In the genomic region with DNA sequence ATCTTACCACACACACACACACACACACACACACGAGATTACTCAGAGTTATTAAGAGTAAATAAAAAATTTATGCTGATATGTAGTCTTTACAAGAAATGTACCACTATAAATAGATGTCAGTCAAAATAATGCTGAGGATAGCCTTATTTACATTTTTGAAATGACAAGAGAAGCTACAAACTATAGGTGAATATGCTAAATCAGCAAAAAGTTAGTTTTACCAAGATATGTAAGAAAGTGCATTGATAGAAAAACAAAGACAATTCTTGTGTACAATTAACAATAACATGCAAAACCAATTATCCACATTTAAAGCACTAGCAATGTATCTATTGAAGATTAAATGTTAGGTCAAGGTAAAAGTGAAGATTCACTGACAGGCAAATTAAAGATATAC, we compare ENCODE assay signal across 19 cellular contexts. TPM values are rescaled to one million over a fixed set of nuclear protein-coding genes. Genes with fewer than 3 reads are reported as not detected.
DNase-seq lines count a peak whose midpoint lies in the region; ATAC-seq, FAIRE-seq and TF ChIP-seq lines count a peak whose summit lies in the region.
"Had no signal": no experiment of that assay in that cellular context is flagged by ENCODE, and none has a peak within 500 bp of the region (broad histone marks: within the 10 kb centered on the region; RNA-seq: fewer than 3 reads in every experiment).

No MANE protein-coding gene starts in this region.

- no peak for TF ChIP-seq POLR2A in IMR-90 (IDR thresholded peaks at IDR 0.05; ENCODE audit: low read depth, low read length)
- TF ChIP-seq POLR2A in K562 (conservative IDR thresholded peaks at IDR 0.05) = no peak

- H2BK15ac ChIP-seq in IMR-90 (ENCODE audit: low read depth, low read length) = no peak overlapping the region

- no peak overlapping the region for H3K4me3 Mint-ChIP-seq in activated CD8-positive, alpha-beta memory T cell treated with anti-CD3 and anti-CD28 coated beads, Interleukin-2, amount 10 ng/mL, durations not matched to agents 7 days and 5 days
- H3K4me3 Mint-ChIP-seq in natural killer cell = no peak overlapping the region
- H3K4me3 Mint-ChIP-seq: neural crest cell had no signal

- H2AK9ac ChIP-seq in IMR-90 (replicated peaks; ENCODE audit: low read depth, low read length, poor library complexity) = no peak overlapping the region

- no peaks in the 10 kb centered on the region for H3K9me3 ChIP-seq in IMR-90 (ENCODE audit: control insufficient read depth, insufficient read depth, low read length)
- H3K9me3 ChIP-seq in K562 (replicated peaks; ENCODE audit: control insufficient read depth, insufficient read depth, low read depth, low read length) = no peaks in the 10 kb centered on the region
- H3K9me3 ChIP-seq: stomach had no signal

- peaks cover 22% of the 10 kb centered on the region for H3K36me3 Mint-ChIP-seq in activated CD8-positive, alpha-beta memory T cell treated with anti-CD3 and anti-CD28 coated beads, Interleukin-2, amount 10 ng/mL, durations not matched to agents 7 days and 5 days
- H3K36me3 Mint-ChIP-seq in natural killer cell = no peaks in the 10 kb centered on the region

- no peak overlapping the region for H3K18ac ChIP-seq in IMR-90 (ENCODE audit: low read depth, low read length)

- WGBS in IMR-90 (ENCODE audit: extremely low coverage in 2 of 2, insufficient read length in 1 of 2), 2 experiments = no CpG with 5 or more reads among the region's 1 CpG
- 33% methylated on average over 1 of the region's 1 CpG for WGBS in K562 (ENCODE audit: insufficient coverage, low coverage, missing lambda C conversion rate)

- no peak for TF ChIP-seq EP300 in K562 (IDR thresholded peaks at IDR 0.05; ENCODE audit: low read length)

- H4K8ac ChIP-seq in IMR-90 (ENCODE audit: low read depth in 2 of 2, low read length in 2 of 2) = no peak overlapping the region

- H3K23ac ChIP-seq in IMR-90 (ENCODE audit: low read depth, low read length) = no peak overlapping the region

- peak overlapping the region; percentile 26 for H3K27ac Mint-ChIP-seq in activated CD8-positive, alpha-beta memory T cell treated with anti-CD3 and anti-CD28 coated beads, Interleukin-2, amount 10 ng/mL, durations not matched to agents 7 days and 5 days
- peak overlapping the region; percentile 67 to 75 for H3K27ac Mint-ChIP-seq in natural killer cell

- peaks cover 16% of the 10 kb centered on the region; the same call in 1 of the 2 replicates for H3K9me1 ChIP-seq in IMR-90 (ENCODE audit: insufficient read depth, low read length)
- H3K9me1 ChIP-seq in K562 (ENCODE audit: control insufficient read depth, insufficient read depth, low read length) = no peaks in the 10 kb centered on the region

- H3K4me3 ChIP-seq in IMR-90 (ENCODE audit: insufficient read depth, low read depth, low read length) (no peak overlapping the region), K562 (no peak overlapping the region)
- H3K4me3 ChIP-seq: lung, stomach had no signal

- H2AK5ac ChIP-seq in IMR-90 (ENCODE audit: low read depth, low read length) = no peak overlapping the region

- H3K14ac ChIP-seq in IMR-90 (replicated peaks; ENCODE audit: low read depth, low read length) = no peak overlapping the region

- FAIRE-seq in K562 (lab: Jason Lieb, UNC) = no peak
- FAIRE-seq: urothelium cell line had no signal

- no peak overlapping the region for H4K91ac ChIP-seq in IMR-90 (ENCODE audit: insufficient read depth, low read depth, low read length)

- no peak overlapping the region for H3K27ac ChIP-seq in IMR-90 (ENCODE audit: insufficient read depth, low read length)
- H3K27ac ChIP-seq in K562 (ENCODE audit: extremely low read depth, low read depth, low read length) = no peak overlapping the region
- H3K27ac ChIP-seq: C4-2B had no signal

- BruUV-seq in IMR-90 (replicated peaks; lab: Mats Ljungman, UMichigan) = no TSS peak
- no TSS peak for BruUV-seq in K562 (replicated peaks; lab: Mats Ljungman, UMichigan)

- H3K56ac ChIP-seq in IMR-90 (ENCODE audit: extremely low read depth, insufficient read depth, low read length) = no peak overlapping the region

- peaks cover 28% of the 10 kb centered on the region for H3K36me3 ChIP-seq in IMR-90 (ENCODE audit: control insufficient read depth, insufficient read depth, low read length)
- peaks cover 8% of the 10 kb centered on the region; the same call in 1 of the 3 replicates for H3K36me3 ChIP-seq in K562 (ENCODE audit: control insufficient read depth, insufficient read depth, low read length)

- no peak overlapping the region; the same call in 1 of the 2 replicates for H4K5ac ChIP-seq in IMR-90 (ENCODE audit: low read depth, low read length)

- peak overlapping the region; percentile 53 for H2BK5ac ChIP-seq in IMR-90 (ENCODE audit: low read depth, low read length, poor library complexity, severe bottlenecking)

- peaks cover 9% of the 10 kb centered on the region; the same call in 2 of the 3 replicates for H3K79me2 ChIP-seq in K562 (ENCODE audit: control insufficient read depth, insufficient read depth, low read length)

- intact Hi-C loops in IMR-90 (cut with micrococcal nuclease) (no loop called here), K562 (cut with micrococcal nuclease) (no loop called here), natural killer cell (cut with micrococcal nuclease) (no loop called here)

- no peak overlapping the region for H2BK20ac ChIP-seq in IMR-90 (ENCODE audit: low read depth, low read length)

- H3K4me1 ChIP-seq in IMR-90 (ENCODE audit: control insufficient read depth, insufficient read depth, low read length) (peaks cover 15% of the 10 kb centered on the region), K562 (replicated peaks in 1 of 2; ENCODE audit: control insufficient read depth in 2 of 2, insufficient read depth in 2 of 2, low read length in 2 of 2) (no peaks in the 10 kb centered on the region)

- H3K9ac ChIP-seq in IMR-90 (ENCODE audit: low read depth, low read length) = no peak overlapping the region
- no peak overlapping the region for H3K9ac ChIP-seq in K562 (ENCODE audit: insufficient read depth in 1 of 2, low read depth in 2 of 2, low read length in 2 of 2)

- H3K9me3 Mint-ChIP-seq in activated CD8-positive, alpha-beta memory T cell treated with anti-CD3 and anti-CD28 coated beads, Interleukin-2, amount 10 ng/mL, durations not matched to agents 7 days and 5 days (ENCODE audit: low read depth) = no peaks in the 10 kb centered on the region
- H3K9me3 Mint-ChIP-seq in natural killer cell = no peaks in the 10 kb centered on the region
- H3K9me3 Mint-ChIP-seq: neural crest cell had no signal

- H3K4ac ChIP-seq in IMR-90 (ENCODE audit: low read depth, low read length) = no peak overlapping the region

- ATAC-seq in activated CD8-positive, alpha-beta memory T cell treated with anti-CD3 and anti-CD28 coated beads, Interleukin-2, amount 10 ng/mL, durations not matched to agents 7 days and 5 days = no peak
- ATAC-seq in IMR-90 (ENCODE audit: low read depth) = no peak
- ATAC-seq in K562 = no peak
- ATAC-seq in natural killer cell = no peak

- H4K20me1 ChIP-seq in IMR-90 (ENCODE audit: insufficient read depth, low read length) (peaks cover 55% of the 10 kb centered on the region), K562 (replicated peaks; ENCODE audit: control insufficient read depth, insufficient read depth, low read length) (no peaks in the 10 kb centered on the region)

- TF ChIP-seq RAD21 in IMR-90 (IDR thresholded peaks at IDR 0.05; ENCODE audit: low read length) (no peak), K562 (CRISPR knock-in tag; conservative IDR thresholded peaks at IDR 0.05 in 1 of 2, IDR thresholded peaks at IDR 0.05 in 1 of 2) (no peak)

- CTCF ChIA-PET in activated CD8-positive, alpha-beta memory T cell treated with anti-CD3 and anti-CD28 coated beads, Interleukin-2, amount 10 ng/mL, durations not matched to agents 7 days and 5 days (lab: Charles Lee) = interaction anchor here (1.2 to 4.6 kb wide), 2 partner anchors 102 to 269 kb away, joined by 3 to 14 read pairs; a partner anchor contains a TSS
- CTCF ChIA-PET in IMR-90 (lab: Yijun Ruan, JAX) (interaction anchor here (0.6 to 1.2 kb wide), 2 partner anchors 9 to 58 kb away, joined by 3 read pairs; no protein-coding TSS in a partner anchor), K562 (lab: Yijun Ruan, JAX; ENCODE audit: low intra/inter-chr PET ratio) (no interaction called here)

- no peak overlapping the region for H2BK120ac ChIP-seq in IMR-90 (ENCODE audit: low read depth, low read length)

- POLR2A ChIA-PET in IMR-90 (lab: Charles Lee; ENCODE audit: unreplicated experiment) (no interaction called here), K562 (lab: Yijun Ruan, JAX) (interaction anchor here (0.6 to 0.8 kb wide), 3 partner anchors 9 to 447 kb away, joined by 3 read pairs; no protein-coding TSS in a partner anchor)

- no peak overlapping the region for H2AFZ ChIP-seq in IMR-90 (replicated peaks; ENCODE audit: low read length, poor library complexity)
- H2AFZ ChIP-seq in K562 (ENCODE audit: low read depth, low read length) = no peak overlapping the region

- H3K4me1 Mint-ChIP-seq in activated CD8-positive, alpha-beta memory T cell treated with anti-CD3 and anti-CD28 coated beads, Interleukin-2, amount 10 ng/mL, durations not matched to agents 7 days and 5 days = peaks cover 59% of the 10 kb centered on the region
- H3K4me1 Mint-ChIP-seq in natural killer cell = peaks cover 33 to 35% of the 10 kb centered on the region in 2 donors

- H3K4me2 ChIP-seq in IMR-90 (ENCODE audit: low read depth, low read length) (peak overlapping the region; percentile 56; the same call in 1 of the 2 replicates), K562 (ENCODE audit: insufficient read depth, low read length) (no peak overlapping the region)

- no peak for TF ChIP-seq CTCF in IMR-90 (conservative IDR thresholded peaks at IDR 0.05; ENCODE audit: low read depth, low read length)
- TF ChIP-seq CTCF in K562 (IDR thresholded peaks at IDR 0.05 in 2 of 3, conservative IDR thresholded peaks at IDR 0.05 in 1 of 3; ENCODE audit: insufficient read depth in 2 of 3, low read depth in 1 of 3, low read length in 3 of 3) = no peak
- no peak for TF ChIP-seq CTCF in natural killer cell (IDR thresholded peaks at IDR 0.05)

- in situ Hi-C loops in IMR-90 (cut with MboI; ENCODE audit: low sequenced_read_pairs) = no loop called here
- in situ Hi-C loops in K562 (cut with MboI) = no loop called here

- H3K79me1 ChIP-seq in IMR-90 (ENCODE audit: low read depth in 1 of 2, low read length in 2 of 2) = peaks cover 2 to 67% of the 10 kb centered on the region in 2 experiments; a peak in 3 of 4 replicates

- H3K27me3 ChIP-seq in IMR-90 (ENCODE audit: control insufficient read depth, insufficient read depth, low read length) = no peaks in the 10 kb centered on the region
- no peaks in the 10 kb centered on the region for H3K27me3 ChIP-seq in K562 (ENCODE audit: control insufficient read depth in 2 of 2, insufficient read depth in 2 of 2, low read length in 2 of 2)
- H3K27me3 ChIP-seq: stomach had no signal

- dilution Hi-C loops in IMR-90 (cut with HindIII; ENCODE audit: low sequenced_read_pairs, unreplicated experiment) = no loop called here

- H3K27me3 Mint-ChIP-seq in activated CD8-positive, alpha-beta memory T cell treated with anti-CD3 and anti-CD28 coated beads, Interleukin-2, amount 10 ng/mL, durations not matched to agents 7 days and 5 days = no peaks in the 10 kb centered on the region
- H3K27me3 Mint-ChIP-seq in natural killer cell (ENCODE audit: low read depth in 2 of 2) = no peaks in the 10 kb centered on the region

- no peak for DNase-seq in activated CD8-positive, alpha-beta memory T cell treated with anti-CD3 and anti-CD28 coated beads, Interleukin-2, amount 10 ng/mL, durations not matched to agents 7 days and 5 days
- no peak for DNase-seq in activated CD8-positive, alpha-beta memory T cell treated with anti-CD3 and anti-CD28 coated beads, Interleukin-2, amount 50 U/mL, for 4 hours
- DNase-seq in IMR-90 = no peak
- DNase-seq in K562 (ENCODE audit: extremely low read depth in 1 of 4, low spot score in 3 of 4) = no peak
- DNase-seq in natural killer cell = no peak
- no peak for DNase-seq in NCI-H2227 (lab: John Stamatoyannopoulos, UW; ENCODE audit: unreplicated experiment)
- DNase-seq in SIG-M5 (lab: John Stamatoyannopoulos, UW) = no peak
- no peak for DNase-seq in NCI-H1694 (lab: John Stamatoyannopoulos, UW)
- DNase-seq: activated CD4-positive, alpha-beta T cell treated with anti-CD3 and anti-CD28 coated beads, Interleukin-2, amount 50 U/mL, for 48 hours; activated effector memory CD4-positive, alpha-beta T cell treated with Interleukin-2 at 50 U/mL for 16 hours; aorta; DMS79 treated with DMSO at 0.1 percent for 48 hours; NCI-H1105 treated with DMSO at 0.1 percent for 48 hours; NCI-H2171; stomach had no signal

RNA-seq across cellular contexts. Expression of a gene that starts 46.8 kb away (rescaled TPM):
- total RNA-seq in activated CD8-positive, alpha-beta memory T cell treated with anti-CD3 and anti-CD28 coated beads, Interleukin-2, amount 10 ng/mL, durations not matched to agents 7 days and 5 days = 10 to 100 TPM; 55.0 to 56.3 TPM
- 40.3 and 47.5 TPM in 2 replicates for total RNA-seq in IMR-90 (2012; rRNA removed)
- polyA plus RNA-seq in IMR-90 (2012; rRNA removed) = 58.7 and 60.3 TPM in 2 replicates
- 23.0 and 33.3 TPM in 2 replicates for polyA plus RNA-seq in IMR-90 (2012; cell fraction: cytosol; rRNA removed)
- 45.5 and 156 TPM in 2 replicates for polyA plus RNA-seq in IMR-90 (2012; cell fraction: nucleus; rRNA removed; ENCODE audit: low replicate concordance)
- 179 and 195 TPM in 2 replicates for total RNA-seq in K562 (2011; cell fraction: chromatin; rRNA removed; ENCODE audit: low replicate concordance)
- total RNA-seq in K562 (2011; cell fraction: nucleolus; rRNA removed) = 134 and 135 TPM in 2 replicates
- total RNA-seq in K562 (2011; cell fraction: nucleoplasm; rRNA removed) = 198 and 302 TPM in 2 replicates
- total RNA-seq in K562 (2014; rRNA removed) = 14.4 and 19.3 TPM in 2 replicates
- 17.8 and 21.2 TPM in 2 replicates for total RNA-seq in K562 (2014; rRNA removed; fragmentation: Illumina TruSeq; extraction: Trizol)
- total RNA-seq in K562 (2015; rRNA removed; fragmentation: Illumina TruSeq; extraction: Trizol) = 14.1 and 15.4 TPM in 2 replicates
- 21.0 and 24.3 TPM in 2 replicates for total RNA-seq in K562 (2021)
- polyA plus RNA-seq in K562 (2011; rRNA removed) = 41.9 and 47.5 TPM in 2 replicates
- 36.7 and 58.5 TPM in 2 replicates for polyA plus RNA-seq in K562 (2011; cell fraction: cytosol; rRNA removed)
- 62.9 and 73.2 TPM in 2 replicates for polyA plus RNA-seq in K562 (2011; cell fraction: nucleus; rRNA removed)
- 16.6 and 23.6 TPM in 2 replicates for polyA plus RNA-seq in K562 (2012)
- 21.3 and 23.4 TPM in 2 replicates for polyA plus RNA-seq in K562 (2014; fragmentation: Illumina TruSeq; extraction: Trizol)
- 1 to 10 TPM; 6.1 to 8.7 TPM for polyA plus RNA-seq in K562 (2014; fragmentation: Nextera tagmentation; extraction: Ambion mirVana)
- polyA plus RNA-seq in K562 (2014; rRNA removed) = 25.2 and 32.5 TPM in 2 replicates
- polyA minus RNA-seq in K562 (2011; rRNA and poly(A)+ RNA removed) = 72.4 and 76.9 TPM in 2 replicates
- polyA minus RNA-seq in K562 (2011; cell fraction: cytosol; rRNA and poly(A)+ RNA removed) = 21.6 and 27.5 TPM in 2 replicates
- polyA minus RNA-seq in K562 (2011; cell fraction: nucleus; rRNA and poly(A)+ RNA removed) = 25.8 and 33.0 TPM in 2 replicates
- 10 to 100 TPM; 69.9 to 81.2 (median 75.8) TPM for total RNA-seq in natural killer cell
